In genomic region chr1:6694126-6694713, GRCh38 we compare ENCODE assay signal across 15 cellular contexts.
"Had no signal": no experiment of that assay in that cellular context is flagged by ENCODE, and none has a peak within 500 bp of the region (broad histone marks: within the 10 kb centered on the region; RNA-seq: fewer than 3 reads in every experiment).

No MANE protein-coding gene starts in this region.

- H3K9ac ChIP-seq: parathyroid adenoma had no signal

- ATAC-seq: left cardiac atrium; naive thymus-derived CD8-positive, alpha-beta T cell; sciatic nerve had no signal

- H3K9me3 ChIP-seq: esophagus squamous epithelium, stomach had no signal

- DNase-seq: activated CD4-positive, alpha-beta memory T cell treated with anti-CD3 and anti-CD28 coated beads for 36 hours; activated T-cell treated with anti-CD3 and anti-CD28 coated beads for 4 hours; amniotic stem cell; effector CD8-positive, alpha-beta T cell; esophagus squamous epithelium; left cardiac atrium; mesenchymal stem cell; naive thymus-derived CD8-positive, alpha-beta T cell; stimulated activated CD4-positive, alpha-beta T cell treated with anti-CD3 and anti-CD28 coated beads, Interleukin-4, amount 100 ng/mL, for 1 hour; stomach; T-helper 2 cell; WERI-Rb-1 had no signal

- H3K4me1 ChIP-seq: parathyroid adenoma had no signal

- H3K4me3 ChIP-seq: esophagus squamous epithelium, smooth muscle cell, stomach had no signal

- H3K27ac ChIP-seq: esophagus squamous epithelium, parathyroid adenoma, stomach, WERI-Rb-1 had no signal

- H3K27me3 ChIP-seq: esophagus squamous epithelium, stomach had no signal
